8 cellular contexts compared by ENCODE assay signal in genomic region chr18:58615150-58616132, GRCh38. TPM values are rescaled to one million over a fixed set of nuclear protein-coding genes. Genes with fewer than 3 reads are reported as not detected.
DNase-seq lines count a peak whose midpoint lies in the region; ATAC-seq and TF ChIP-seq lines count a peak whose summit lies in the region.

No MANE protein-coding gene starts in this region.

- peak; percentile 67 for DNase-seq in CD14-positive monocyte (ENCODE audit: low spot score)
- peak; percentile 60 for DNase-seq in GM20000 (ENCODE audit: low spot score)
- DNase-seq in activated T-helper 1 cell treated with Interleukin-2 at 50 U/mL for 16 hours (ENCODE audit: low read depth): peak; percentile 29
- peak; percentile 81 for DNase-seq in stimulated activated CD4-positive, alpha-beta T cell treated with anti-CD3 and anti-CD28 coated beads, Interleukin-4, amount 100 ng/mL, for 24 hours
- no peak for DNase-seq in HK-2 (ENCODE audit: unreplicated experiment)
- DNase-seq in GM19240 (ENCODE audit: insufficient read length, low spot score): no peak
- no peak for DNase-seq in RWPE1 (ENCODE audit: low spot score)

- no peaks in the 10 kb centered on the region for H3K9me3 Mint-ChIP-seq in CD14-positive monocyte

- H3K4me3 Mint-ChIP-seq in CD14-positive monocyte: peak overlapping the region in 1 of 2 donors; percentile 45

- intact Hi-C loops in CD14-positive monocyte (cut with micrococcal nuclease): loop anchor here in 1 of 2 donors (5.0 kb wide), 2 partner anchors 42 to 48 kb away; no protein-coding TSS in a partner anchor

- peak overlapping the region in 6 of 7 donors; percentile 37 to 86 (median 76) for H3K27ac Mint-ChIP-seq in CD14-positive monocyte

- POLR2A ChIA-PET in RWPE1 (lab: Yijun Ruan, JAX; ENCODE audit: low non-redundant PET): no interaction called here

- ATAC-seq in HG03558 (IDR thresholded peaks at IDR 0.05; ENCODE audit: extremely low read depth, unreplicated experiment): peak; percentile 84

- TF ChIP-seq CTCF in CD14-positive monocyte (IDR thresholded peaks at IDR 0.05) (no peak), GM20000 (IDR thresholded peaks at IDR 0.05; ENCODE audit: extremely low read depth, missing control alignments) (no peak), RWPE1 (conservative IDR thresholded peaks at IDR 0.05; ENCODE audit: low read depth) (no peak)

- H3K36me3 Mint-ChIP-seq in CD14-positive monocyte: no peaks in the 10 kb centered on the region

- CTCF ChIA-PET in RWPE1 (lab: Yijun Ruan, JAX): no interaction called here

- peaks cover 2 to 4% (median 2%) of the 10 kb centered on the region in 3 donors for H3K27me3 Mint-ChIP-seq in CD14-positive monocyte (ENCODE audit: low read depth in 3 of 3)

- no peak overlapping the region for H3K27ac ChIP-seq in RWPE1

- H3K4me1 Mint-ChIP-seq in CD14-positive monocyte: peaks cover 25% of the 10 kb centered on the region

RNA-seq across cellular contexts. Expression of gene ALPK2, which starts 13.4 kb away (rescaled TPM):
- under 1 TPM; 0.16 to 0.52 TPM for polyA plus RNA-seq in CD14-positive monocyte

RNA-seq across cellular contexts. Expression of gene MALT1, which starts 55.8 kb away (rescaled TPM):
- polyA plus RNA-seq in CD14-positive monocyte: 10 to 100 TPM; 18.3 to 23.8 TPM

Comparison
In these comparisons a context has a peak if more than half of its experiments do, and no peak if none do; other contexts are left out.
1. DNase-seq: peak in CD14-positive monocyte (single experiment), GM20000 (single experiment), activated T-helper 1 cell treated with Interleukin-2 at 50 U/mL for 16 hours (single experiment) and stimulated activated CD4-positive, alpha-beta T cell treated with anti-CD3 and anti-CD28 coated beads, Interleukin-4, amount 100 ng/mL, for 24 hours (single experiment); none in HK-2 (single experiment), GM19240 (single experiment) and RWPE1 (single experiment).